In genomic region chr5:146514575-146514974, GRCh38 we compare ENCODE assay signal across 19 cellular contexts. TPM values are rescaled to one million over a fixed set of nuclear protein-coding genes. Genes with fewer than 3 reads are reported as not detected.
DNase-seq lines count a peak whose midpoint lies in the region; ATAC-seq, FAIRE-seq and TF ChIP-seq lines count a peak whose summit lies in the region.
"Had no signal": no experiment of that assay in that cellular context is flagged by ENCODE, and none has a peak within 500 bp of the region (broad histone marks: within the 10 kb centered on the region; RNA-seq: fewer than 3 reads in every experiment).

No MANE protein-coding gene starts in this region.

- CTCF ChIA-PET in HepG2 (lab: Yijun Ruan, JAX; ENCODE audit: low intra/inter-chr PET ratio, low total read pairs) (no interaction called here), PC-9 (lab: Charles Lee) (no interaction called here)

- no peak for FAIRE-seq in HepG2 (lab: Jason Lieb, UNC)
- FAIRE-seq: A204.1, GM12891, HTR-8/SVneo had no signal

- H2BK120ac ChIP-seq in mesendoderm (ENCODE audit: low read depth, low read length): no peak overlapping the region

- H3K36me3 ChIP-seq in HepG2 (replicated peaks in 1 of 2; ENCODE audit: control insufficient read depth in 1 of 2, insufficient read depth in 2 of 2, low read length in 2 of 2): peaks cover 3 to 18% of the 10 kb centered on the region in 2 experiments; a peak in 4 of 5 replicates
- H3K36me3 ChIP-seq in right lobe of liver: peaks cover 0 to 33% (median 16%) of the 10 kb centered on the region in 4 donors
- peaks cover 12% of the 10 kb centered on the region; the same call in 1 of the 2 replicates for H3K36me3 ChIP-seq in PC-9 (ENCODE audit: low read depth)
- no peaks in the 10 kb centered on the region for H3K36me3 ChIP-seq in mesendoderm (ENCODE audit: control insufficient read depth, insufficient read depth, low read length)

- 94% methylated on average over 1 of the region's 1 CpG for WGBS in HepG2 (ENCODE audit: low lambda C conversion rate)
- WGBS in right lobe of liver (ENCODE audit: insufficient coverage, low coverage, low lambda C conversion rate, missing lambda C conversion rate): 57% methylated on average over 1 of the region's 1 CpG
- no CpG with 5 or more reads among the region's 1 CpG for WGBS in mesendoderm (ENCODE audit: extremely low coverage, insufficient coverage, low lambda C conversion rate)

- H3K27me3 ChIP-seq in HepG2 (ENCODE audit: control insufficient read depth in 1 of 2, insufficient read depth in 2 of 2, low read length in 2 of 2) (no peaks in the 10 kb centered on the region), right lobe of liver (no peaks in the 10 kb centered on the region), PC-9 (ENCODE audit: insufficient read depth, low read depth) (no peaks in the 10 kb centered on the region), mesendoderm (ENCODE audit: insufficient read depth, low read length, poor library complexity) (no peaks in the 10 kb centered on the region)
- H3K27me3 ChIP-seq: BE2C had no signal

- H3K79me1 ChIP-seq in mesendoderm (ENCODE audit: low read length): no peaks in the 10 kb centered on the region

- in situ Hi-C loops in HepG2 (cut with HindIII; ENCODE audit: extremely low pct_ligation_motif_present, low pct_unique_long_range_greater_than_20kb): no loop called here

- H4K5ac ChIP-seq in mesendoderm (ENCODE audit: low read length): no peak overlapping the region

- no peak for TF ChIP-seq CTCF in HepG2 (CRISPR knock-in tag; IDR thresholded peaks at IDR 0.05)
- no peak for TF ChIP-seq CTCF in right lobe of liver (IDR thresholded peaks at IDR 0.05)
- no peak for TF ChIP-seq CTCF in PC-9 (conservative IDR thresholded peaks at IDR 0.05)

- no peak for TF ChIP-seq EP300 in HepG2 (IDR thresholded peaks at IDR 0.05; ENCODE audit: low read depth in 2 of 2, low read length in 2 of 2)
- TF ChIP-seq EP300 in HepG2 (CRISPR knock-in tag; IDR thresholded peaks at IDR 0.05; ENCODE audit: borderline replicate concordance): no peak

- H4K20me1 ChIP-seq in HepG2 (ENCODE audit: insufficient read depth, low read length): no peaks in the 10 kb centered on the region
- H4K20me1 ChIP-seq in PC-9 (ENCODE audit: insufficient read depth): peaks cover 5% of the 10 kb centered on the region

- H3K4me2 ChIP-seq in HepG2 (ENCODE audit: low read depth, low read length) (no peak overlapping the region), PC-9 (no peak overlapping the region), mesendoderm (ENCODE audit: low read length) (no peak overlapping the region)
- H3K4me2 ChIP-seq: GM23338 had no signal

- no peak overlapping the region for H3K9ac ChIP-seq in HepG2 (ENCODE audit: insufficient read depth, low read depth, low read length)
- H3K9ac ChIP-seq in mesendoderm (ENCODE audit: low read length): no peak overlapping the region

- H3K9me3 ChIP-seq in HepG2 (ENCODE audit: low read length) (no peaks in the 10 kb centered on the region), right lobe of liver (no peaks in the 10 kb centered on the region), PC-9 (ENCODE audit: insufficient read depth, low read depth) (no peaks in the 10 kb centered on the region)
- H3K9me3 ChIP-seq: BE2C, HAP-1 had no signal

- no peak overlapping the region for H3K18ac ChIP-seq in mesendoderm (ENCODE audit: low read length)

- TF ChIP-seq POLR2A in HepG2 (IDR thresholded peaks at IDR 0.05; ENCODE audit: insufficient read depth in 1 of 2, low read depth in 2 of 2, low read length in 2 of 2) (no peak), right lobe of liver (IDR thresholded peaks at IDR 0.05) (no peak)

- no peak overlapping the region for H3K4ac ChIP-seq in mesendoderm (ENCODE audit: low read depth, low read length)

- intact Hi-C loops in HepG2 (cut with micrococcal nuclease; ENCODE audit: unreplicated experiment) (no loop called here), right lobe of liver (cut with DNase I) (no loop called here), PC-9 (cut with micrococcal nuclease; ENCODE audit: unreplicated experiment) (loop anchor here (5.0 kb wide), 1 partner anchor 37 kb away; no protein-coding TSS in a partner anchor)

- POLR2A ChIA-PET in HepG2 (lab: Yijun Ruan, JAX) (no interaction called here), PC-9 (lab: Charles Lee; ENCODE audit: unreplicated experiment) (no interaction called here)

- H3K27ac ChIP-seq in HepG2 (ENCODE audit: extremely low read length, insufficient read depth, low read length) (no peak overlapping the region), right lobe of liver (no peak overlapping the region), PC-9 (no peak overlapping the region), mesendoderm (ENCODE audit: low read depth, low read length) (no peak overlapping the region)
- H3K27ac ChIP-seq: C4-2B had no signal

- H3K79me2 ChIP-seq in HepG2 (ENCODE audit: insufficient read depth, low read length): no peaks in the 10 kb centered on the region
- no peaks in the 10 kb centered on the region for H3K79me2 ChIP-seq in PC-9 (ENCODE audit: low read depth)
- no peaks in the 10 kb centered on the region for H3K79me2 ChIP-seq in mesendoderm (ENCODE audit: control insufficient read depth, insufficient read depth, low read length)

- H3K4me1 ChIP-seq in HepG2 (ENCODE audit: insufficient read depth, low read length) (no peaks in the 10 kb centered on the region), right lobe of liver (no peaks in the 10 kb centered on the region), PC-9 (replicated peaks; ENCODE audit: insufficient read depth) (no peaks in the 10 kb centered on the region), mesendoderm (ENCODE audit: control insufficient read depth, low read depth, low read length) (peaks cover 7% of the 10 kb centered on the region)
- H3K4me1 ChIP-seq: BE2C had no signal

- no peaks in the 10 kb centered on the region for H3K9me2 ChIP-seq in PC-9 (ENCODE audit: insufficient read depth)

- H3F3A ChIP-seq in PC-9 (ENCODE audit: insufficient read depth, low read depth): peaks cover 14% of the 10 kb centered on the region

- H2AK5ac ChIP-seq in mesendoderm (ENCODE audit: low read length): no peak overlapping the region

- no peak overlapping the region for H2BK5ac ChIP-seq in mesendoderm (ENCODE audit: low read length)

- no peak overlapping the region for H4K8ac ChIP-seq in mesendoderm (ENCODE audit: low read depth, low read length)

- no peak overlapping the region for H3K23ac ChIP-seq in mesendoderm (ENCODE audit: low read length)

- peak; percentile 27 for ATAC-seq in HepG2
- ATAC-seq in right lobe of liver: no peak

- DNase-seq in HepG2 (ENCODE audit: low spot score) (no peak), right lobe of liver (no peak), PC-9 (no peak), mesendoderm (no peak), midbrain (lab: John Stamatoyannopoulos, UW) (no peak), NCI-H69 (lab: John Stamatoyannopoulos, UW) (no peak), SKM-1 (lab: John Stamatoyannopoulos, UW; ENCODE audit: unreplicated experiment) (no peak)
- DNase-seq: BE2C; CD4-positive, alpha-beta memory T cell; DMS79; HFFc6 had no signal

- H3K4me3 ChIP-seq in HepG2 (replicated peaks in 1 of 3; ENCODE audit: insufficient read depth in 1 of 3, low read depth in 2 of 3, low read length in 3 of 3) (no peak overlapping the region), right lobe of liver (no peak overlapping the region), PC-9 (no peak overlapping the region), mesendoderm (ENCODE audit: low read length) (no peak overlapping the region)
- H3K4me3 ChIP-seq: GM23338, HAP-1 had no signal

- no TSS peak for BruUV-seq in HepG2 (replicated peaks; lab: Mats Ljungman, UMichigan)
- BruUV-seq in PC-9 (replicated peaks; lab: Mats Ljungman, UMichigan): TSS peak; percentile 7

- H2AFZ ChIP-seq in HepG2 (ENCODE audit: low read length) (no peak overlapping the region), PC-9 (no peak overlapping the region)
- H2AFZ ChIP-seq: GM23338 had no signal

- no peak for TF ChIP-seq RAD21 in HepG2 (CRISPR knock-in tag; IDR thresholded peaks at IDR 0.05)

- H2BK15ac ChIP-seq in mesendoderm (replicated peaks; ENCODE audit: low read depth): no peak overlapping the region

- H3K56ac ChIP-seq in mesendoderm (ENCODE audit: low read length): peak overlapping the region; percentile 25

TF ChIP-seq in HepG2, 621 proteins besides CTCF, POLR2A, EP300 and RAD21:
- TF ChIP-seq MAFF (IDR thresholded peaks at IDR 0.05; ENCODE audit: low read depth, low read length): peak; percentile 54; the same call in 1 of the 2 replicates
- TF ChIP-seq SMAD3 (CRISPR knock-in tag; IDR thresholded peaks at IDR 0.05): no peak
- TF ChIP-seq HNRNPUL1 (IDR thresholded peaks at IDR 0.05; ENCODE audit: low read depth, low read length): no peak
- peak; percentile 34 to 62; a peak in 2 of 4 replicates for TF ChIP-seq MAFK (conservative IDR thresholded peaks at IDR 0.05 in 1 of 2, IDR thresholded peaks at IDR 0.05 in 1 of 2; ENCODE audit: low read length in 2 of 2)
- TF ChIP-seq YEATS4 (CRISPR knock-in tag; IDR thresholded peaks at IDR 0.05; ENCODE audit: borderline replicate concordance): no peak

RNA-seq across cellular contexts. Expression of gene GPR151, which starts 1.4 kb away (rescaled TPM):
- total RNA-seq in HepG2 (2016; rRNA removed; fragmentation: Illumina TruSeq; extraction: Trizol) (not detected in 2 replicates), right lobe of liver (not detected), PC-9 (2021) (not detected in 2 replicates)
- not detected in 2 replicates for total RNA-seq in HepG2 (2016; cell fraction: cytosol; rRNA removed; fragmentation: Illumina TruSeq; extraction: Trizol; ENCODE audit: low read depth)
- not detected in 2 replicates for total RNA-seq in HepG2 (2016; cell fraction: insoluble cytoplasmic fraction; rRNA removed; fragmentation: Illumina TruSeq; extraction: Trizol)
- not detected in 2 replicates for total RNA-seq in HepG2 (2016; cell fraction: membrane; rRNA removed; fragmentation: Illumina TruSeq; extraction: Trizol)
- total RNA-seq in HepG2 (2016; cell fraction: nucleus; rRNA removed; fragmentation: Illumina TruSeq; extraction: Trizol): not detected in 2 replicates
- polyA plus RNA-seq in HepG2 (2011; rRNA removed): not detected in 2 replicates
- not detected in 2 replicates for polyA plus RNA-seq in HepG2 (2011; cell fraction: cytosol; rRNA removed)
- not detected in 2 replicates for polyA plus RNA-seq in HepG2 (2011; cell fraction: nucleus; rRNA removed)
- not detected in 2 replicates for polyA plus RNA-seq in HepG2 (2012)
- polyA plus RNA-seq in HepG2 (2016; cell fraction: cytosol; fragmentation: Illumina TruSeq; extraction: Trizol; ENCODE audit: low read depth): not detected in 2 replicates
- not detected in 2 replicates for polyA plus RNA-seq in HepG2 (2016; cell fraction: insoluble cytoplasmic fraction; fragmentation: Illumina TruSeq; extraction: Trizol; ENCODE audit: low read depth)
- polyA plus RNA-seq in HepG2 (2016; cell fraction: membrane; fragmentation: Illumina TruSeq; extraction: Trizol; ENCODE audit: low read depth): not detected in 2 replicates
- polyA plus RNA-seq in HepG2 (2016; cell fraction: nucleus; fragmentation: Illumina TruSeq; extraction: Trizol; ENCODE audit: insufficient read depth, low read depth): not detected in 2 replicates
- not detected in 2 replicates for polyA minus RNA-seq in HepG2 (2011; rRNA and poly(A)+ RNA removed; ENCODE audit: low replicate concordance)
- not detected in 2 replicates for polyA minus RNA-seq in HepG2 (2011; cell fraction: cytosol; rRNA and poly(A)+ RNA removed)
- polyA minus RNA-seq in HepG2 (2011; cell fraction: nucleus; rRNA and poly(A)+ RNA removed): not detected in 2 replicates
- polyA plus RNA-seq in mesendoderm (2013, experiment 1 of 2): 0.01 TPM
- polyA plus RNA-seq in mesendoderm (2013, experiment 2 of 2): 0.01 TPM
- total RNA-seq: CD4-positive, alpha-beta memory T cell; G401; GM23338; HFFc6 had no signal
- polyA plus RNA-seq: AG04450; CD4-positive, alpha-beta memory T cell; GM23338 had no signal
